In the genomic region with DNA sequence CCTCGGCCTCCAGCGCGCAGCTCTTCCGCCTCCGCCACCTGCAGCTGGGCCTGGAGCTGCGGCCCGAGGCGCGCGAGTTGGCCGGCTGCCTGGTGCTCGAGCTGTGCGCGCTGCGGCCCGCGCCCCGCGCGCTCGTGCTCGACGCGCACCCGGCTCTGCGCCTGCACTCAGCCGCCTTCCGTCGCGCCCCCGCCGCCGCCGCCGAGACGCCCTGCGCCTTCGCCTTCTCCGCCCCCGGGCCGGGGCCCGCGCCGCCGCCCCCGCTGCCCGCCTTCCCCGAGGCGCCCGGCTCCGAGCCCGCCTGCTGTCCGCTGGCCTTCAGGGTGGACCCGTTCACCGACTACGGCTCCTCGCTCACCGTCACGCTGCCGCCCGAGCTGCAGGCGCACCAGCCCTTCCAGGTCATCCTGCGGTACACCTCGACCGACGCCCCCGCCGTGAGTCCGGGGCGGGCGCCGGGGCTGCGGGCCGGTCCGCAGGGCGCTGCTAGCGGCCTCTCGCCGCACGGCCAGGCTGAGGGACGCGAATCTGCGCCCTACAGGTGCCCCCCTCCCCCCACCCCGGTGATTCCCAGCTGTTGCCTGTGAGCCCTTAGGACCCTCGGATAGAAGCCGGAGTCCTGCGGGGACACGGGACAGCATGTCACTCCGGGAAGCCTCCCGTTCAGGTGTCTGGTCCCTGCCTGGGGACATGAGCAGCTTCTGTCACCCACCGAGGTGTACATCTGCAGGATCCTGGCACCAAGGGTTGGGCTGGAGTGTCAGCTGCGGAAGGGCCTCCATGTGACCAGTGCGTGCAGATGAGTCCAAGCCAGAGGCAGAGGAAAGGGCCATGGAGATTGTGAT, we compare ENCODE assay signal across 1 cellular context.
TF ChIP-seq lines count a peak whose summit lies in the region.

No MANE protein-coding gene starts in this region.

TF ChIP-seq in HEK293, 187 proteins besides CTCF, POLR2A, EP300 and RAD21 (continued from another document):
- TF ChIP-seq, protein P1, sequence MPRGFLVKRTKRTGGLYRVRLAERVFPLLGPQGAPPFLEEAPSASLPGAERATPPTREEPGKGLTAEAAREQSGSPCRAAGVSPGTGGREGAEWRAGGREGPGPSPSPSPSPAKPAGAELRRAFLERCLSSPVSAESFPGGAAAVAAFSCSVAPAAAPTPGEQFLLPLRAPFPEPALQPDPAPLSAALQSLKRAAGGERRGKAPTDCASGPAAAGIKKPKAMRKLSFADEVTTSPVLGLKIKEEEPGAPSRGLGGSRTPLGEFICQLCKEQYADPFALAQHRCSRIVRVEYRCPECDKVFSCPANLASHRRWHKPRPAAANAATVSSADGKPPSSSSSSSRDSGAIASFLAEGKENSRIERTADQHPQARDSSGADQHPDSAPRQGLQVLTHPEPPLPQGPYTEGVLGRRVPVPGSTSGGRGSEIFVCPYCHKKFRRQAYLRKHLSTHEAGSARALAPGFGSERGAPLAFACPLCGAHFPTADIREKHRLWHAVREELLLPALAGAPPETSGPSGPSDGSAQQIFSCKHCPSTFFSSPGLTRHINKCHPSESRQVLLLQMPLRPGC (tag by site-specific recombination; IDR thresholded peaks at IDR 0.05), result no peak
- TF ChIP-seq ZSCAN23 (tag by site-specific recombination; IDR thresholded peaks at IDR 0.05) (no peak), SCRT1 (tag by site-specific recombination; IDR thresholded peaks at IDR 0.05; ENCODE audit: borderline replicate concordance) (peak; percentile 51; the same call in 1 of the 2 replicates), ZNF133 (tag by site-specific recombination; IDR thresholded peaks at IDR 0.05) (no peak), ZNF274 (IDR thresholded peaks at IDR 0.05; ENCODE audit: low read length) (no peak), ZNF274 (tag by site-specific recombination; IDR thresholded peaks at IDR 0.05; ENCODE audit: borderline replicate concordance) (no peak), ZXDB (tag by site-specific recombination; IDR thresholded peaks at IDR 0.05) (no peak)
- TF ChIP-seq, protein P2, sequence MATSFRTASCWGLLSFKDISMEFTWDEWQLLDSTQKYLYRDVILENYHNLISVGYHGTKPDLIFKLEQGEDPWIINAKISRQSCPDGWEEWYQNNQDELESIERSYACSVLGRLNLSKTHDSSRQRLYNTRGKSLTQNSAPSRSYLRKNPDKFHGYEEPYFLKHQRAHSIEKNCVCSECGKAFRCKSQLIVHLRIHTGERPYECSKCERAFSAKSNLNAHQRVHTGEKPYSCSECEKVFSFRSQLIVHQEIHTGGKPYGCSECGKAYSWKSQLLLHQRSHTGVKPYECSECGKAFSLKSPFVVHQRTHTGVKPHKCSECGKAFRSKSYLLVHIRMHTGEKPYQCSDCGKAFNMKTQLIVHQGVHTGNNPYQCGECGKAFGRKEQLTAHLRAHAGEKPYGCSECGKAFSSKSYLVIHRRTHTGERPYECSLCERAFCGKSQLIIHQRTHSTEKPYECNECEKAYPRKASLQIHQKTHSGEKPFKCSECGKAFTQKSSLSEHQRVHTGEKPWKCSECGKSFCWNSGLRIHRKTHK (tag by site-specific recombination; IDR thresholded peaks at IDR 0.05), result no peak
